In the genomic region with DNA sequence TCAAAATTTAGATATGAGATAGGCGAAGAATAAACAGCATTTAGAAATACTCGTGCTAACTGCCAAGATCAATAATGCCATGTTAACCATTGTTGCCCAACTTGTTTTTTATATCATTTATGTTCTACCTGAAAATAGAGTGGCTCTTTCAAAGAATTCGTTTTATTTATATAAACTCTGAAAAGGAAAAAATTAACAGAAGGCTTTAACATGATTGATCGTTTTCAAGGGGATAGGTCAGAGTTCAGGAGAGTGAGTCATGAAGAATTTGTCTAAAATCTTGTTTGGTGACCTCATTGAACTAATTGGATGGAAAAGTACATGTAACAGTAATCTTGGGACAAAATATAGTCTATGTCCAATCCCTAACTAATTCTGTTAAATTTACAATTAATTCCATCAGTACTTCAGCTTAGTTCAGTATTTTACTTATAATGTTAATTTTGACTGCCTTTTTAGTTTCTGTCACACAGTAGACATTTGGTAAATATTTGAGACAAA, we compare ENCODE assay signal across 37 cellular contexts. TPM values are rescaled to one million over a fixed set of nuclear protein-coding genes. Genes with fewer than 3 reads are reported as not detected.
DNase-seq lines count a peak whose midpoint lies in the region; ATAC-seq, FAIRE-seq and TF ChIP-seq lines count a peak whose summit lies in the region.
"Had no signal": no experiment of that assay in that cellular context is flagged by ENCODE, and none has a peak within 500 bp of the region (broad histone marks: within the 10 kb centered on the region; RNA-seq: fewer than 3 reads in every experiment).

No MANE protein-coding gene starts in this region.

- CTCF ChIA-PET in HEK293 (lab: Yijun Ruan, JAX), result interaction anchor here (0.6 to 5.9 kb wide), 10 partner anchors 9 to 441 kb away, joined by 3 to 36 read pairs (median 5); no protein-coding TSS in a partner anchor
- CTCF ChIA-PET in activated CD8-positive, alpha-beta T cell treated with anti-CD3 and anti-CD28 coated beads, Interleukin-2, amount 10 ng/mL, durations not matched to agents 7 days and 5 days (lab: Charles Lee), result interaction anchor here (1.2 to 1.8 kb wide), 2 partner anchors 14 to 101 kb away, joined by 4 to 8 read pairs; no protein-coding TSS in a partner anchor

- POLR2A ChIA-PET in HEK293 (lab: Yijun Ruan, JAX), result no interaction called here
- POLR2A ChIA-PET in activated CD8-positive, alpha-beta T cell treated with anti-CD3 and anti-CD28 coated beads, Interleukin-2, amount 10 ng/mL, durations not matched to agents 7 days and 5 days (lab: Charles Lee), result no interaction called here

- H3K4me3 ChIP-seq in HEK293 (ENCODE audit: low read depth, low read length) (no peak overlapping the region), astrocyte (ENCODE audit: insufficient read depth, low read depth, low read length) (no peak overlapping the region), right lobe of liver (no peak overlapping the region)
- H3K4me3 ChIP-seq: esophagus muscularis mucosa, heart right ventricle, lower lobe of right lung, MG63, psoas muscle had no signal

- peak overlapping the region; percentile 45 for H3K27ac Mint-ChIP-seq in astrocyte (ENCODE audit: unreplicated experiment)
- H3K27ac Mint-ChIP-seq in activated CD8-positive, alpha-beta T cell treated with anti-CD3 and anti-CD28 coated beads, Interleukin-2, amount 10 ng/mL, durations not matched to agents 7 days and 5 days, result no peak overlapping the region
- H3K27ac Mint-ChIP-seq: activated T-helper 2 cell treated with anti-CD3 and anti-CD28 coated beads, Interferon-gamma antibody, Interleukin-2, Interleukin-4, amounts not matched to agents 10 μg/mL and 5 μg/mL and 100 μg/mL, durations not matched to agents 14 hours and 24 hours and 36 hours; CD14-positive monocyte; H9; naive thymus-derived CD8-positive, alpha-beta T cell; stimulated activated naive B cell treated with anti-CD40 and anti-IgM and Interleukin-4, amounts not matched to agents 10 μg/mL and 1 μg/mL and 100 μg/mL, for 72 hours; type B pancreatic cell had no signal

- no peak overlapping the region for H3K4me2 ChIP-seq in astrocyte (ENCODE audit: low read length)

- TF ChIP-seq CTCF in HEK293 (tag by site-specific recombination; IDR thresholded peaks at IDR 0.05) (no peak), astrocyte (IDR thresholded peaks at IDR 0.05; ENCODE audit: insufficient read depth, low read depth, low read length) (no peak), right lobe of liver (IDR thresholded peaks at IDR 0.05) (no peak)

- intact Hi-C loops in right lobe of liver (cut with DNase I), result no loop called here

- DNase-seq in A172 (ENCODE audit: low spot score) (peak; percentile 18), astrocyte (ENCODE audit: low read depth) (peak; percentile 51), right lobe of liver (no peak), NCI-H187 treated with DMSO at 0.1 percent for 48 hours (lab: John Stamatoyannopoulos, UW) (no peak), T-helper 2 cell (no peak), NCI-H446 (lab: John Stamatoyannopoulos, UW) (no peak)
- DNase-seq in activated CD8-positive, alpha-beta T cell treated with anti-CD3 and anti-CD28 coated beads, Interleukin-2, amount 10 ng/mL, durations not matched to agents 7 days and 5 days, result no peak
- DNase-seq: 8988T; activated CD4-positive, alpha-beta T cell treated with anti-CD3 and anti-CD28 coated beads for 48 hours; activated CD8-positive, alpha-beta memory T cell treated with anti-CD3 and anti-CD28 coated beads for 24 hours; activated naive CD4-positive, alpha-beta T cell treated with anti-CD3 and anti-CD28 coated beads, Interleukin-2, amount 50 U/mL, for 16 hours; activated T-cell treated with anti-CD3 and anti-CD28 coated beads for 4 hours; brain microvascular endothelial cell; cerebellar nuclear complex; DND-41; H9; heart right ventricle; lower lobe of right lung; naive thymus-derived CD8-positive, alpha-beta T cell; NCI-H2029 treated with DMSO at 0.1 percent for 48 hours; NCI-H2227 treated with DMSO at 0.1 percent for 48 hours; NCI-H69; psoas muscle; stimulated activated naive B cell treated with anti-CD40 and anti-IgM and Interleukin-4, amounts not matched to agents 10 μg/mL and 1 μg/mL and 100 μg/mL, for 72 hours; T1000 had no signal

- H3K4me1 ChIP-seq in HEK293 (ENCODE audit: control insufficient read depth, insufficient read depth, low read length) (peaks cover 8% of the 10 kb centered on the region), astrocyte (ENCODE audit: insufficient read depth, low read length) (no peaks in the 10 kb centered on the region), right lobe of liver (peaks cover 0 to 56% (median 15%) of the 10 kb centered on the region in 4 donors)
- H3K4me1 ChIP-seq: esophagus muscularis mucosa, heart right ventricle, lower lobe of right lung, psoas muscle had no signal

- no peak overlapping the region for H2AFZ ChIP-seq in astrocyte (ENCODE audit: low read depth, low read length)

- H4K20me1 ChIP-seq in astrocyte (ENCODE audit: insufficient read depth, low read length), result no peaks in the 10 kb centered on the region

- H3K9me3 ChIP-seq in HEK293 (ENCODE audit: control insufficient read depth, insufficient read depth, low read depth, low read length) (no peaks in the 10 kb centered on the region), astrocyte (ENCODE audit: insufficient read depth, low read depth, low read length) (no peaks in the 10 kb centered on the region), right lobe of liver (no peaks in the 10 kb centered on the region)
- H3K9me3 ChIP-seq: esophagus muscularis mucosa, heart right ventricle, lower lobe of right lung, MG63, psoas muscle had no signal

- H3K9me3 Mint-ChIP-seq in astrocyte (ENCODE audit: unreplicated experiment), result no peaks in the 10 kb centered on the region
- H3K9me3 Mint-ChIP-seq in activated CD8-positive, alpha-beta T cell treated with anti-CD3 and anti-CD28 coated beads, Interleukin-2, amount 10 ng/mL, durations not matched to agents 7 days and 5 days (ENCODE audit: insufficient read depth), result no peaks in the 10 kb centered on the region
- H3K9me3 Mint-ChIP-seq: activated T-helper 2 cell treated with anti-CD3 and anti-CD28 coated beads, Interferon-gamma antibody, Interleukin-2, Interleukin-4, amounts not matched to agents 10 μg/mL and 5 μg/mL and 100 μg/mL, durations not matched to agents 14 hours and 24 hours and 36 hours; H9; naive thymus-derived CD8-positive, alpha-beta T cell; stimulated activated naive B cell treated with anti-CD40 and anti-IgM and Interleukin-4, amounts not matched to agents 10 μg/mL and 1 μg/mL and 100 μg/mL, for 72 hours; type B pancreatic cell had no signal

- H3K27me3 Mint-ChIP-seq in astrocyte (ENCODE audit: low read depth, unreplicated experiment), result no peaks in the 10 kb centered on the region
- peaks cover 19% of the 10 kb centered on the region for H3K27me3 Mint-ChIP-seq in activated CD8-positive, alpha-beta T cell treated with anti-CD3 and anti-CD28 coated beads, Interleukin-2, amount 10 ng/mL, durations not matched to agents 7 days and 5 days (ENCODE audit: low read depth)
- H3K27me3 Mint-ChIP-seq: type B pancreatic cell had no signal

- TF ChIP-seq POLR2A in right lobe of liver (IDR thresholded peaks at IDR 0.05), result no peak

- no peaks in the 10 kb centered on the region for H3K79me2 ChIP-seq in astrocyte (ENCODE audit: insufficient read depth, low read length)

- H3K36me3 ChIP-seq in HEK293 (ENCODE audit: control insufficient read depth in 2 of 2, insufficient read depth in 1 of 2, low read length in 2 of 2) (no peaks in the 10 kb centered on the region), astrocyte (ENCODE audit: insufficient read depth, low read length) (no peaks in the 10 kb centered on the region), right lobe of liver (no peaks in the 10 kb centered on the region)
- H3K36me3 ChIP-seq: brain microvascular endothelial cell, esophagus muscularis mucosa, heart right ventricle, lower lobe of right lung, MG63 had no signal

- no peak overlapping the region for H3K4me3 Mint-ChIP-seq in astrocyte (ENCODE audit: unreplicated experiment)
- H3K4me3 Mint-ChIP-seq in activated CD8-positive, alpha-beta T cell treated with anti-CD3 and anti-CD28 coated beads, Interleukin-2, amount 10 ng/mL, durations not matched to agents 7 days and 5 days, result no peak overlapping the region
- H3K4me3 Mint-ChIP-seq: CD14-positive monocyte; H9; naive thymus-derived CD8-positive, alpha-beta T cell; stimulated activated naive B cell treated with anti-CD40 and anti-IgM and Interleukin-4, amounts not matched to agents 10 μg/mL and 1 μg/mL and 100 μg/mL, for 72 hours; type B pancreatic cell had no signal

- H3K27me3 ChIP-seq in astrocyte (ENCODE audit: insufficient read depth, low read length) (no peaks in the 10 kb centered on the region), right lobe of liver (no peaks in the 10 kb centered on the region)
- H3K27me3 ChIP-seq: brain microvascular endothelial cell, MG63 had no signal

- ATAC-seq in right lobe of liver, result peak; percentile 57 to 79 (median 62)
- no peak for ATAC-seq in activated CD8-positive, alpha-beta T cell treated with anti-CD3 and anti-CD28 coated beads, Interleukin-2, amount 10 ng/mL, durations not matched to agents 7 days and 5 days
- ATAC-seq: heart right ventricle; lower lobe of right lung; naive thymus-derived CD8-positive, alpha-beta T cell; psoas muscle; stimulated activated naive B cell treated with anti-CD40 and anti-IgM and Interleukin-4, amounts not matched to agents 10 μg/mL and 1 μg/mL and 100 μg/mL, for 72 hours had no signal

- no peaks in the 10 kb centered on the region for H3K36me3 Mint-ChIP-seq in astrocyte (ENCODE audit: low read depth, unreplicated experiment)
- H3K36me3 Mint-ChIP-seq in activated CD8-positive, alpha-beta T cell treated with anti-CD3 and anti-CD28 coated beads, Interleukin-2, amount 10 ng/mL, durations not matched to agents 7 days and 5 days (ENCODE audit: low read depth), result no peaks in the 10 kb centered on the region
- H3K36me3 Mint-ChIP-seq: CD14-positive monocyte; naive thymus-derived CD8-positive, alpha-beta T cell; stimulated activated naive B cell treated with anti-CD40 and anti-IgM and Interleukin-4, amounts not matched to agents 10 μg/mL and 1 μg/mL and 100 μg/mL, for 72 hours; type B pancreatic cell had no signal

- H3K4me1 Mint-ChIP-seq in astrocyte (ENCODE audit: low read depth, unreplicated experiment), result peaks cover 14% of the 10 kb centered on the region
- H3K4me1 Mint-ChIP-seq in activated CD8-positive, alpha-beta T cell treated with anti-CD3 and anti-CD28 coated beads, Interleukin-2, amount 10 ng/mL, durations not matched to agents 7 days and 5 days (ENCODE audit: low read depth), result no peaks in the 10 kb centered on the region
- H3K4me1 Mint-ChIP-seq: CD14-positive monocyte; H9; naive thymus-derived CD8-positive, alpha-beta T cell; stimulated activated naive B cell treated with anti-CD40 and anti-IgM and Interleukin-4, amounts not matched to agents 10 μg/mL and 1 μg/mL and 100 μg/mL, for 72 hours had no signal

- no peak overlapping the region for H3K9ac ChIP-seq in astrocyte (ENCODE audit: low read length)

- no peak overlapping the region for H3K27ac ChIP-seq in HEK293 (ENCODE audit: extremely low read depth, low read depth, low read length)
- no peak overlapping the region for H3K27ac ChIP-seq in astrocyte (ENCODE audit: low read depth, low read length)
- H3K27ac ChIP-seq in right lobe of liver, result peak overlapping the region; percentile 12 to 72 (median 63)
- H3K27ac ChIP-seq: brain microvascular endothelial cell, esophagus muscularis mucosa, heart right ventricle, lower lobe of right lung, psoas muscle had no signal

- no peak for FAIRE-seq in astrocyte (lab: Jason Lieb, UNC)
- FAIRE-seq: frontal cortex, GM18507 had no signal

- 14% methylated on average over 4 of the region's 4 CpGs for WGBS in right lobe of liver (ENCODE audit: insufficient coverage, low coverage, low lambda C conversion rate, missing lambda C conversion rate)

RNA-seq across cellular contexts. Expression of a gene that starts 11.1 kb away (rescaled TPM):
- 9.4 and 10.5 TPM in 2 replicates for total RNA-seq in A172 (2014; rRNA removed; shearing (Covaris generic))
- 4.6 and 5.7 TPM in 2 replicates for total RNA-seq in astrocyte
- 10 to 100 TPM in 5 of 6 experiments, 1 to 10 TPM in 1; 7.1 to 24.4 (median 14.4) TPM for total RNA-seq in right lobe of liver
- total RNA-seq in activated CD8-positive, alpha-beta T cell treated with anti-CD3 and anti-CD28 coated beads, Interleukin-2, amount 10 ng/mL, durations not matched to agents 7 days and 5 days, result not detected
- total RNA-seq: activated T-helper 2 cell treated with anti-CD3 and anti-CD28 coated beads, Interferon-gamma antibody, Interleukin-2, Interleukin-4, amounts not matched to agents 10 μg/mL and 5 μg/mL and 100 μg/mL, durations not matched to agents 14 hours and 24 hours and 36 hours; dermis microvascular lymphatic vessel endothelial cell; mononuclear cell; naive thymus-derived CD8-positive, alpha-beta T cell had no signal

RNA-seq across cellular contexts. Expression of a gene that starts 38.5 kb away (rescaled TPM):
- total RNA-seq in A172 (2014; rRNA removed; shearing (Covaris generic)), result 12.3 and 12.9 TPM in 2 replicates
- total RNA-seq in astrocyte (23.7 and 24.2 TPM in 2 replicates), right lobe of liver (1 to 10 TPM; 6.4 to 9.5 (median 7.6) TPM)
- 10 to 100 TPM in 1 of 2 experiments, 1 to 10 TPM in 1; 9.5 to 10.1 TPM for total RNA-seq in activated CD8-positive, alpha-beta T cell treated with anti-CD3 and anti-CD28 coated beads, Interleukin-2, amount 10 ng/mL, durations not matched to agents 7 days and 5 days

RNA-seq across cellular contexts. Expression of a gene that starts 56.3 kb away (rescaled TPM):
- not detected in 2 replicates for total RNA-seq in A172 (2014; rRNA removed; shearing (Covaris generic))
- not detected in 2 replicates for total RNA-seq in astrocyte
- under 1 TPM in 1 of 6 experiments, not detected in 5; 0.12 TPM for total RNA-seq in right lobe of liver
- total RNA-seq in activated CD8-positive, alpha-beta T cell treated with anti-CD3 and anti-CD28 coated beads, Interleukin-2, amount 10 ng/mL, durations not matched to agents 7 days and 5 days, result not detected
- total RNA-seq: activated T-helper 2 cell treated with anti-CD3 and anti-CD28 coated beads, Interferon-gamma antibody, Interleukin-2, Interleukin-4, amounts not matched to agents 10 μg/mL and 5 μg/mL and 100 μg/mL, durations not matched to agents 14 hours and 24 hours and 36 hours; frontal cortex; H9; kidney epithelial cell; naive thymus-derived CD8-positive, alpha-beta T cell; skeletal muscle tissue had no signal

Comparison
In these comparisons a context has a peak if more than half of its experiments do, and no peak if none do; other contexts are left out.
1. DNase-seq: peak in A172 (single experiment) and astrocyte (single experiment); none in right lobe of liver (0 of 3), activated CD8-positive, alpha-beta T cell treated with anti-CD3 and anti-CD28 coated beads, Interleukin-2, amount 10 ng/mL, durations not matched to agents 7 days and 5 days (single experiment), NCI-H187 treated with DMSO at 0.1 percent for 48 hours (single experiment), T-helper 2 cell (0 of 5) and NCI-H446 (0 of 2).
2. H3K27ac ChIP-seq: peak in right lobe of liver (3 of 3); none in HEK293 (single experiment) and astrocyte (single experiment).